ENCODE assay signal across 19 cellular contexts in genomic region chr14:58717211-58717610, GRCh38.
"Had no signal": no experiment of that assay in that cellular context is flagged by ENCODE, and none has a peak within 500 bp of the region (broad histone marks: within the 10 kb centered on the region; RNA-seq: fewer than 3 reads in every experiment).

No MANE protein-coding gene starts in this region.

- DNase-seq: activated CD4-positive, alpha-beta T cell treated with anti-CD3 and anti-CD28 coated beads, Interleukin-2, amount 50 U/mL, for 1 hour; activated CD4-positive, CD25-positive, alpha-beta regulatory T cell treated with anti-CD3 and anti-CD28 coated beads, Interleukin-2, amount 50 U/mL, for 72 hours; activated CD8-positive, alpha-beta memory T cell treated with anti-CD3 and anti-CD28 coated beads, Interleukin-2, amount 50 U/mL, for 4 hours; activated naive CD4-positive, alpha-beta T cell treated with anti-CD3 and anti-CD28 coated beads, Interleukin-2, amount 10 ng/mL, durations not matched to agents 7 days and 5 days; activated naive CD8-positive, alpha-beta T cell treated with anti-CD3 and anti-CD28 coated beads, Interleukin-2, amount 50 U/mL, for 24 hours; activated T-cell treated with anti-CD3 and anti-CD28 coated beads, Interleukin-2, amount 50 U/mL, for 4 hours; anterior cingulate cortex; cerebellar nuclear complex; effector CD4-positive, alpha-beta T cell; left cardiac atrium; right lobe of liver; stimulated activated naive CD4-positive, alpha-beta T cell; upper lobe of right lung had no signal

- H3K9me3 Mint-ChIP-seq: activated naive CD8-positive, alpha-beta T cell treated with anti-CD3 and anti-CD28 coated beads, Interleukin-2, amount 50 U/mL, for 24 hours; activated T-cell treated with anti-CD3 and anti-CD28 coated beads, Interleukin-2, amount 50 U/mL, for 4 hours; natural killer cell treated with Interleukin-12 subunit alpha and Interleukin-12 subunit beta and Interleukin-15 and Interleukin-18, amount 100 ng/mL, for 72 hours had no signal

- H3K27me3 Mint-ChIP-seq: activated naive CD4-positive, alpha-beta T cell treated with anti-CD3 and anti-CD28 coated beads, Interleukin-2, amount 10 ng/mL, durations not matched to agents 7 days and 5 days had no signal

- H3K27me3 ChIP-seq: right lobe of liver, upper lobe of right lung had no signal

- H3K27ac Mint-ChIP-seq: activated naive CD4-positive, alpha-beta T cell treated with anti-CD3 and anti-CD28 coated beads, Interleukin-2, amount 10 ng/mL, durations not matched to agents 7 days and 5 days; activated naive CD8-positive, alpha-beta T cell treated with anti-CD3 and anti-CD28 coated beads, Interleukin-2, amount 50 U/mL, for 24 hours; natural killer cell treated with Interleukin-12 subunit alpha and Interleukin-12 subunit beta and Interleukin-15 and Interleukin-18, amount 100 ng/mL, for 72 hours had no signal

- H3K36me3 ChIP-seq: prostate gland, right lobe of liver, upper lobe of right lung had no signal

- H3K4me3 ChIP-seq: prostate gland, right lobe of liver, upper lobe of right lung had no signal

- H3K9me3 ChIP-seq: prostate gland, right lobe of liver, upper lobe of right lung had no signal

- FAIRE-seq: bronchial epithelial cell, islet of Langerhans had no signal

- H3K4me1 ChIP-seq: prostate gland, right lobe of liver had no signal

- ATAC-seq: activated naive CD8-positive, alpha-beta T cell treated with anti-CD3 and anti-CD28 coated beads, Interleukin-2, amount 50 U/mL, for 24 hours; activated T-cell treated with anti-CD3 and anti-CD28 coated beads, Interleukin-2, amount 50 U/mL, for 4 hours; esophagus mucosa; left cardiac atrium; natural killer cell treated with Interleukin-12 subunit alpha and Interleukin-12 subunit beta and Interleukin-15 and Interleukin-18, amount 100 ng/mL, for 72 hours; right lobe of liver; upper lobe of right lung had no signal

- H3K4me3 Mint-ChIP-seq: activated naive CD4-positive, alpha-beta T cell treated with anti-CD3 and anti-CD28 coated beads, Interleukin-2, amount 10 ng/mL, durations not matched to agents 7 days and 5 days; activated naive CD8-positive, alpha-beta T cell treated with anti-CD3 and anti-CD28 coated beads, Interleukin-2, amount 50 U/mL, for 24 hours; activated T-cell treated with anti-CD3 and anti-CD28 coated beads, Interleukin-2, amount 50 U/mL, for 4 hours; natural killer cell treated with Interleukin-12 subunit alpha and Interleukin-12 subunit beta and Interleukin-15 and Interleukin-18, amount 100 ng/mL, for 72 hours had no signal

- H3K27ac ChIP-seq: prostate gland, right lobe of liver, upper lobe of right lung, VCaP had no signal

- H3K36me3 Mint-ChIP-seq: activated naive CD4-positive, alpha-beta T cell treated with anti-CD3 and anti-CD28 coated beads, Interleukin-2, amount 10 ng/mL, durations not matched to agents 7 days and 5 days; natural killer cell treated with Interleukin-12 subunit alpha and Interleukin-12 subunit beta and Interleukin-15 and Interleukin-18, amount 100 ng/mL, for 72 hours had no signal
